In the genomic region with DNA sequence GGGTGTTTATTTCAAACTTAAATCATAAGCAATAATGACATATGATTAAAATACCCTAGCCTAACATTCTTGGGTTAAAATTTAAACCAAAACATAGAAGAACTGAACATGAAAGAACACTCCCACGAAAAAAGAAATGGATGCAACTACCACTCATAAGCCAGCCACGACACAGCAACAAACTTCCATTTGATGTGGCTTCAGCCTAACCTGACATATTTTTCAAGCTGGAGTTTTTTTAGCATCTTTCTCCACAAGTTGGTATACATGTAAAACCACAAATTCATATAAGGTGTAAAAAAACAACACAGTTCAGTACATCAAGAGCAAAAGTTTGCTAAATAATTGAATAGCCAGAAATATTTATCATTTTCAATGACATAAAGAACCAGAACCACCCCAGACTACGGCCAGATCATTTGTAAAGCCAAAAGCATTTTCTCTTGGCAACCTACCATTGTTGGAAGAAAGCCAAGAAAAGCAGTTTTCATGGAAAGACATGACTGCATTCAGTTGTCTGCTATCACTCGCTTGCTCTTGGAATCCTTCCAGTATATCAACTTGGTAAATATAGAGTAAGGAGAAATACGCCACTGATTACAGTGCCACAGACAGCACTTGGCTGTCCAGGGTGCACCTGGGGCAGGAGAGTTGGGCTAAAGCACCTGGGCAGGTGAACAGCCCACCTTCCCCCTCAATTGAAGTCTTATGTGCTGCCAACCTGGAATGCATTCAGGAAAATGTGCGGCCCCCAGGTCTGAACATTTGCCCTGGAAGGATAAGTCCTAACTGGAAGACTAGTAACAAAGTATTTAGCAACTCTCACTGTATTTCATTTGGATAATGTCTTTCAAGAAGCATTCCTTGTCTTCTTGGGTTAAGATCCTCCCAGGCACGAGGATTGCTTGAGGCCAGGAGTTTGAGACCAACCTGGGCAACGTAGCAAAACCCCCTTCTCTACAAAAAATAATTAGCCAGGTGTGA, we compare ENCODE assay signal across 8 cellular contexts.
DNase-seq lines count a peak whose midpoint lies in the region; ATAC-seq, FAIRE-seq and TF ChIP-seq lines count a peak whose summit lies in the region.

No MANE protein-coding gene starts in this region.

- H3K9me3 Mint-ChIP-seq in Calu3 (ENCODE audit: low read depth, unreplicated experiment) (no peaks in the 10 kb centered on the region), astrocyte (ENCODE audit: unreplicated experiment) (peaks cover 1% of the 10 kb centered on the region)
- no peaks in the 10 kb centered on the region for H3K9me3 Mint-ChIP-seq in activated CD4-positive, alpha-beta T cell treated with anti-CD3 and anti-CD28 coated beads for 36 hours (ENCODE audit: low read depth)

- H3K4me1 ChIP-seq in astrocyte (ENCODE audit: insufficient read depth, low read length) = peaks cover 51% of the 10 kb centered on the region
- H3K4me1 ChIP-seq in keratinocyte (ENCODE audit: control insufficient read depth, extremely low read depth, insufficient read depth, low read length) = peaks cover 50% of the 10 kb centered on the region
- peaks cover 19 to 23% of the 10 kb centered on the region in 2 donors for H3K4me1 ChIP-seq in uterus

- H3K4me3 Mint-ChIP-seq in Calu3 (ENCODE audit: low read depth, unreplicated experiment) = peak overlapping the region; percentile 10
- H3K4me3 Mint-ChIP-seq in astrocyte (ENCODE audit: unreplicated experiment) = peak overlapping the region; percentile 8
- H3K4me3 Mint-ChIP-seq in activated CD4-positive, alpha-beta T cell treated with anti-CD3 and anti-CD28 coated beads for 36 hours = no peak overlapping the region

- peak; percentile 70 for DNase-seq in Calu3
- DNase-seq in NCI-H2029 treated with DMSO at 0.1 percent for 48 hours (lab: John Stamatoyannopoulos, UW) = peak; percentile 94
- peak; percentile 92 for DNase-seq in astrocyte (ENCODE audit: low read depth)
- peak; percentile 38 for DNase-seq in keratinocyte (ENCODE audit: low read depth, low spot score)
- DNase-seq in uterus = peak in 1 of 2 donors; percentile 26
- no peak for DNase-seq in activated CD4-positive, alpha-beta T cell treated with anti-CD3 and anti-CD28 coated beads for 36 hours
- DNase-seq in occipital lobe (lab: John Stamatoyannopoulos, UW) = no peak

- no TSS peak for BruUV-seq in Calu3 (replicated peaks; lab: Mats Ljungman, UMichigan)

- H3K4me1 Mint-ChIP-seq in Calu3 (ENCODE audit: low read depth, unreplicated experiment) (peaks cover 45% of the 10 kb centered on the region), astrocyte (ENCODE audit: low read depth, unreplicated experiment) (peaks cover 72% of the 10 kb centered on the region)
- H3K4me1 Mint-ChIP-seq in activated CD4-positive, alpha-beta T cell treated with anti-CD3 and anti-CD28 coated beads for 36 hours = peaks cover 88% of the 10 kb centered on the region

- H2AFZ ChIP-seq in astrocyte (ENCODE audit: low read depth, low read length) (no peak overlapping the region), keratinocyte (ENCODE audit: control insufficient read depth, low read length) (no peak overlapping the region)

- intact Hi-C loops in Calu3 (cut with micrococcal nuclease; ENCODE audit: unreplicated experiment) (no loop called here), uterus (cut with DNase I; ENCODE audit: low total_unique reads) (no loop called here)
- intact Hi-C loops in activated CD4-positive, alpha-beta T cell treated with anti-CD3 and anti-CD28 coated beads for 36 hours (cut with DNase I, micrococcal nuclease) = loop anchor here in 1 of 2 experiments (5.0 kb wide), 1 partner anchor 33 kb away; no protein-coding TSS in a partner anchor

- H3K27ac Mint-ChIP-seq in Calu3 (ENCODE audit: unreplicated experiment) (peak overlapping the region; percentile 24), astrocyte (ENCODE audit: unreplicated experiment) (peak overlapping the region; percentile 64)
- no peak overlapping the region for H3K27ac Mint-ChIP-seq in activated CD4-positive, alpha-beta T cell treated with anti-CD3 and anti-CD28 coated beads for 36 hours

- peaks cover 26% of the 10 kb centered on the region for H3K9me1 ChIP-seq in keratinocyte (ENCODE audit: control insufficient read depth, extremely low read depth, insufficient read depth, low read length)

- POLR2A ChIA-PET in activated CD4-positive, alpha-beta T cell treated with anti-CD3 and anti-CD28 coated beads for 36 hours (lab: Charles Lee) = no interaction called here

- H3K27ac ChIP-seq in astrocyte (ENCODE audit: low read depth, low read length) (peak overlapping the region; percentile 11), keratinocyte (ENCODE audit: control insufficient read depth, insufficient read depth, low read length) (no peak overlapping the region), uterus (peak overlapping the region; percentile 13 to 33)

- peak overlapping the region; percentile 64 for H3K4me2 ChIP-seq in astrocyte (ENCODE audit: low read length)
- H3K4me2 ChIP-seq in keratinocyte (ENCODE audit: control insufficient read depth, extremely low read depth, insufficient read depth, low read depth, low read length) = peak overlapping the region; percentile 60

- H3K27me3 Mint-ChIP-seq in Calu3 (ENCODE audit: unreplicated experiment) = no peaks in the 10 kb centered on the region
- no peaks in the 10 kb centered on the region for H3K27me3 Mint-ChIP-seq in astrocyte (ENCODE audit: low read depth, unreplicated experiment)
- no peaks in the 10 kb centered on the region for H3K27me3 Mint-ChIP-seq in activated CD4-positive, alpha-beta T cell treated with anti-CD3 and anti-CD28 coated beads for 36 hours

- peaks cover 95% of the 10 kb centered on the region for H4K20me1 ChIP-seq in astrocyte (ENCODE audit: insufficient read depth, low read length)
- peaks cover 70% of the 10 kb centered on the region for H4K20me1 ChIP-seq in keratinocyte (ENCODE audit: control insufficient read depth, extremely low read depth, insufficient read depth, low read length)

- ATAC-seq in activated CD4-positive, alpha-beta T cell treated with anti-CD3 and anti-CD28 coated beads for 36 hours = no peak
- ATAC-seq in HG02840 (IDR thresholded peaks at IDR 0.05; ENCODE audit: low FRiP score, unreplicated experiment) = no peak

- no peaks in the 10 kb centered on the region for H3K27me3 ChIP-seq in astrocyte (ENCODE audit: insufficient read depth, low read length)
- H3K27me3 ChIP-seq in keratinocyte (ENCODE audit: control insufficient read depth, extremely low read depth, insufficient read depth, low read length) = no peaks in the 10 kb centered on the region
- H3K27me3 ChIP-seq in uterus = no peaks in the 10 kb centered on the region

- no peak overlapping the region for H3K9ac ChIP-seq in astrocyte (ENCODE audit: low read length)
- H3K9ac ChIP-seq in keratinocyte (ENCODE audit: control insufficient read depth, extremely low read depth, insufficient read depth, low read length) = no peak overlapping the region

- H3K36me3 Mint-ChIP-seq in Calu3 (ENCODE audit: insufficient read depth, unreplicated experiment) (peaks cover 18% of the 10 kb centered on the region), astrocyte (ENCODE audit: low read depth, unreplicated experiment) (peaks cover 5% of the 10 kb centered on the region)
- H3K36me3 Mint-ChIP-seq in activated CD4-positive, alpha-beta T cell treated with anti-CD3 and anti-CD28 coated beads for 36 hours (ENCODE audit: low read depth) = no peaks in the 10 kb centered on the region

- TF ChIP-seq CTCF in Calu3 (IDR thresholded peaks at IDR 0.05; ENCODE audit: unreplicated experiment) (no peak), astrocyte (IDR thresholded peaks at IDR 0.05; ENCODE audit: insufficient read depth, low read depth, low read length) (no peak), keratinocyte (optimal IDR thresholded peaks at IDR 0.05 in 1 of 3, IDR thresholded peaks at IDR 0.05 in 1 of 3, conservative IDR thresholded peaks at IDR 0.05 in 1 of 3; ENCODE audit: extremely low read depth in 1 of 3, insufficient read depth in 2 of 3, low read length in 3 of 3) (no peak), uterus (IDR thresholded peaks at IDR 0.05) (no peak)

- H3K4me3 ChIP-seq in astrocyte (ENCODE audit: insufficient read depth, low read depth, low read length) (no peak overlapping the region), keratinocyte (ENCODE audit: control insufficient read depth in 2 of 3, extremely low read depth in 1 of 3, insufficient read depth in 2 of 3, low read depth in 1 of 3, low read length in 3 of 3) (no peak overlapping the region), uterus (no peak overlapping the region)

- H3K79me2 ChIP-seq in astrocyte (ENCODE audit: insufficient read depth, low read length) (peaks cover 95% of the 10 kb centered on the region), keratinocyte (ENCODE audit: control insufficient read depth, insufficient read depth, low read length) (peaks cover 92% of the 10 kb centered on the region)

- TF ChIP-seq POLR2A in uterus (IDR thresholded peaks at IDR 0.05) = no peak

- no peaks in the 10 kb centered on the region for H3K36me3 ChIP-seq in astrocyte (ENCODE audit: insufficient read depth, low read length)
- no peaks in the 10 kb centered on the region for H3K36me3 ChIP-seq in keratinocyte (ENCODE audit: control insufficient read depth in 2 of 2, extremely low read depth in 1 of 2, insufficient read depth in 2 of 2, low read length in 2 of 2)
- H3K36me3 ChIP-seq in uterus = no peaks in the 10 kb centered on the region

- H3K9me3 ChIP-seq in astrocyte (ENCODE audit: insufficient read depth, low read depth, low read length) = no peaks in the 10 kb centered on the region
- H3K9me3 ChIP-seq in keratinocyte (ENCODE audit: control insufficient read depth, low read depth, low read length) = no peaks in the 10 kb centered on the region
- H3K9me3 ChIP-seq in uterus = no peaks in the 10 kb centered on the region

- peak; percentile 73 for FAIRE-seq in astrocyte (lab: Jason Lieb, UNC)
- peak; percentile 32 for FAIRE-seq in keratinocyte (lab: Jason Lieb, UNC)

- CTCF ChIA-PET in Calu3 (lab: Charles Lee) = no interaction called here
- CTCF ChIA-PET in activated CD4-positive, alpha-beta T cell treated with anti-CD3 and anti-CD28 coated beads for 36 hours (lab: Charles Lee) = interaction anchor here (1.1 kb wide), 1 partner anchor 12 kb away, joined by 3 read pairs; no protein-coding TSS in a partner anchor

- dilution Hi-C loops in keratinocyte (cut with MboI; ENCODE audit: extremely low pct_ligation_motif_present, low sequenced_read_pairs) = no loop called here

Comparison
In these comparisons a context has a peak if more than half of its experiments do, and no peak if none do; other contexts are left out.
1. DNase-seq: peak in Calu3 (single experiment), NCI-H2029 treated with DMSO at 0.1 percent for 48 hours (single experiment), astrocyte (single experiment) and keratinocyte (single experiment); none in activated CD4-positive, alpha-beta T cell treated with anti-CD3 and anti-CD28 coated beads for 36 hours (single experiment) and occipital lobe (single experiment).